ENCODE assay signal across 1 cellular context in genomic region chr16:81609323-81609892, GRCh38.
TF ChIP-seq lines count a peak whose summit lies in the region.

No MANE protein-coding gene starts in this region.

TF ChIP-seq in H1, 55 proteins besides CTCF, POLR2A, EP300 and RAD21 (continued from another document):
- TF ChIP-seq CEBPB (IDR thresholded peaks at IDR 0.05; ENCODE audit: low read depth, low read length) = no peak
- no peak for TF ChIP-seq CBX5 (IDR thresholded peaks at IDR 0.05; ENCODE audit: low read depth, low read length)
- TF ChIP-seq EGR1 (IDR thresholded peaks at IDR 0.05; ENCODE audit: borderline replicate concordance, low read depth, low read length) = no peak
- TF ChIP-seq TAF7 (optimal IDR thresholded peaks at IDR 0.05; ENCODE audit: borderline replicate concordance, low read depth, low read length) = no peak
- no peak for TF ChIP-seq FOSL1 (IDR thresholded peaks at IDR 0.05; ENCODE audit: insufficient read depth, low read depth, low read length)
- TF ChIP-seq BACH1 (IDR thresholded peaks at IDR 0.05; ENCODE audit: low read length) = no peak
- TF ChIP-seq BCL11A (IDR thresholded peaks at IDR 0.05; ENCODE audit: low read depth in 2 of 2, low read length in 2 of 2) = no peak
- TF ChIP-seq MAFK (IDR thresholded peaks at IDR 0.05; ENCODE audit: low read depth, low read length) = no peak
- no peak for TF ChIP-seq TEAD4 (IDR thresholded peaks at IDR 0.05; ENCODE audit: low read depth, low read length)
- TF ChIP-seq EZH2 (IDR thresholded peaks at IDR 0.05; ENCODE audit: low read depth, low read length, severe bottlenecking) = no peak
- TF ChIP-seq USF2 (IDR thresholded peaks at IDR 0.05; ENCODE audit: low read length) = no peak
- TF ChIP-seq CTBP2 (IDR thresholded peaks at IDR 0.05; ENCODE audit: borderline replicate concordance, insufficient read depth, insufficient read length, low read length) = no peak
